20 cellular contexts compared by ENCODE assay signal in the genomic region with DNA sequence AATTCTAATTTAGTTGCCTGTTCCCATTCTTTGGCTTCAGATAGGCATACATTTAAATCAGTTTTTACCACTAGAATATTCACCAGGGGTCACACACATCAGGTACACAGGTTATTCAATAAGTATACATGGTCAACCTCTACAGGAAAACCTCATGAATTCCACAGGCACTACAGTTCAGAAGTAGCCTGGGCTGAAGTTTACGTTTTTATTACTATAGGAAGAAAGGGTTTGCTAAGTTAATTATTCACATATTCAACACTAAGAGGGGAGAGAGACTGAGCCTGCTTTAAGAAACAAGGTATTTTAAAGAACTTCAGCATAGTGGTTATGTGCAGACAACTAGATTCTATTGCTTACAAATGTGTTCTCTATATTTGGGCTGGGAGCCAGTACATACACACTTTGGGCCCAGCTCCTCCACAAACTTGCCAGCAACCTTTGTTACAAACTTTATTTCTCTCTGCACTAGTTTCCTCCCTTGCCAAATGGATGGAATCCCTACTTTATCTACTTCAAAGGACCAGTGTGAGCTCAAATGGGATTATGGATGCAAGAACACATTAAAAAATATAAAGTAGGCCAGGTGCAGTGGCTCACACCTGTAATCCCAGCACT. TPM values are rescaled to one million over a fixed set of nuclear protein-coding genes. Genes with fewer than 3 reads are reported as not detected.
A peak's percentile ranks its signal among the peaks of the same experiment; 100 is the strongest.
DNase-seq lines count a peak whose midpoint lies in the region; ATAC-seq and TF ChIP-seq lines count a peak whose summit lies in the region.
"Had no signal": no experiment of that assay in that cellular context is flagged by ENCODE, and none has a peak within 500 bp of the region (broad histone marks: within the 10 kb centered on the region; RNA-seq: fewer than 3 reads in every experiment).

No MANE protein-coding gene starts in this region.

- H3K36me3 Mint-ChIP-seq in activated T-cell treated with anti-CD3 and anti-CD28 coated beads, Interleukin-2, amount 50 U/mL, for 72 hours (ENCODE audit: insufficient read depth in 2 of 2) = peaks cover 2 to 17% of the 10 kb centered on the region in 2 donors
- H3K36me3 Mint-ChIP-seq in mesothelial cell of epicardium = peaks cover 13% of the 10 kb centered on the region
- peaks cover 95% of the 10 kb centered on the region for H3K36me3 Mint-ChIP-seq in stimulated activated effector memory CD8-positive, alpha-beta T cell treated with anti-CD3 and anti-CD28 coated beads, Interleukin-12 subunit alpha, Interleukin-12 subunit beta, amount 100 ng/mL, for 72 hours

- POLR2A ChIA-PET in GM10248 (lab: Yijun Ruan, JAX) = interaction anchor here (0.6 kb wide), 1 partner anchor 9 kb away, joined by 3 read pairs; no protein-coding TSS in a partner anchor

- H3K27me3 Mint-ChIP-seq in activated T-cell treated with anti-CD3 and anti-CD28 coated beads, Interleukin-2, amount 50 U/mL, for 72 hours (ENCODE audit: low read depth) = no peaks in the 10 kb centered on the region
- no peaks in the 10 kb centered on the region for H3K27me3 Mint-ChIP-seq in mesothelial cell of epicardium (ENCODE audit: low read depth)

- H3K4me1 Mint-ChIP-seq in activated T-cell treated with anti-CD3 and anti-CD28 coated beads, Interleukin-2, amount 50 U/mL, for 72 hours (ENCODE audit: low read depth) = peaks cover 33% of the 10 kb centered on the region
- peaks cover 4% of the 10 kb centered on the region for H3K4me1 Mint-ChIP-seq in mesothelial cell of epicardium
- H3K4me1 Mint-ChIP-seq in stimulated activated effector memory CD8-positive, alpha-beta T cell treated with anti-CD3 and anti-CD28 coated beads, Interleukin-12 subunit alpha, Interleukin-12 subunit beta, amount 100 ng/mL, for 72 hours = peaks cover 28% of the 10 kb centered on the region

- no peak overlapping the region for H3K4me3 ChIP-seq in coronary artery
- H3K4me3 ChIP-seq: esophagus squamous epithelium, vagina had no signal

- H3K4me3 Mint-ChIP-seq in activated T-cell treated with anti-CD3 and anti-CD28 coated beads, Interleukin-2, amount 50 U/mL, for 72 hours = no peak overlapping the region
- no peak overlapping the region for H3K4me3 Mint-ChIP-seq in mesothelial cell of epicardium
- no peak overlapping the region for H3K4me3 Mint-ChIP-seq in stimulated activated effector memory CD8-positive, alpha-beta T cell treated with anti-CD3 and anti-CD28 coated beads, Interleukin-12 subunit alpha, Interleukin-12 subunit beta, amount 100 ng/mL, for 72 hours
- H3K4me3 Mint-ChIP-seq: T-helper 1 cell treated with Interleukin-12 subunit alpha and Interleukin-12 subunit beta and Interleukin-4 antibody, amounts not matched to agents 30 μg/mL and 1 μg/mL, for 36 hours had no signal

- H3K27ac Mint-ChIP-seq in activated T-cell treated with anti-CD3 and anti-CD28 coated beads, Interleukin-2, amount 50 U/mL, for 72 hours = peak overlapping the region; percentile 72
- peak overlapping the region; percentile 40 for H3K27ac Mint-ChIP-seq in mesothelial cell of epicardium
- peak overlapping the region; percentile 44 for H3K27ac Mint-ChIP-seq in stimulated activated effector memory CD8-positive, alpha-beta T cell treated with anti-CD3 and anti-CD28 coated beads, Interleukin-12 subunit alpha, Interleukin-12 subunit beta, amount 100 ng/mL, for 72 hours
- H3K27ac Mint-ChIP-seq: activated T-helper 2 cell treated with anti-CD3 and anti-CD28 coated beads, Interferon-gamma antibody, Interleukin-2, Interleukin-4, amounts not matched to agents 10 μg/mL and 5 μg/mL and 100 μg/mL, durations not matched to agents 14 hours and 24 hours and 36 hours; T-helper 1 cell treated with Interleukin-12 subunit alpha and Interleukin-12 subunit beta and Interleukin-4 antibody, amounts not matched to agents 30 μg/mL and 1 μg/mL, for 36 hours had no signal

- no peaks in the 10 kb centered on the region for H3K9me3 Mint-ChIP-seq in activated T-cell treated with anti-CD3 and anti-CD28 coated beads, Interleukin-2, amount 50 U/mL, for 72 hours
- H3K9me3 Mint-ChIP-seq in mesothelial cell of epicardium = no peaks in the 10 kb centered on the region
- H3K9me3 Mint-ChIP-seq in stimulated activated effector memory CD8-positive, alpha-beta T cell treated with anti-CD3 and anti-CD28 coated beads, Interleukin-12 subunit alpha, Interleukin-12 subunit beta, amount 100 ng/mL, for 72 hours = no peaks in the 10 kb centered on the region
- H3K9me3 Mint-ChIP-seq: activated T-helper 2 cell treated with anti-CD3 and anti-CD28 coated beads, Interferon-gamma antibody, Interleukin-2, Interleukin-4, amounts not matched to agents 10 μg/mL and 5 μg/mL and 100 μg/mL, durations not matched to agents 14 hours and 24 hours and 36 hours; T-helper 1 cell treated with Interleukin-12 subunit alpha and Interleukin-12 subunit beta and Interleukin-4 antibody, amounts not matched to agents 30 μg/mL and 1 μg/mL, for 36 hours had no signal

- no peak for TF ChIP-seq CTCF in VCaP (conservative IDR thresholded peaks at IDR 0.05)
- TF ChIP-seq CTCF in mesothelial cell of epicardium (IDR thresholded peaks at IDR 0.05; ENCODE audit: unreplicated experiment) = no peak
- no peak for TF ChIP-seq CTCF in GM10248 (IDR thresholded peaks at IDR 0.05; ENCODE audit: control extremely low read depth, extremely low read depth, low read depth, missing control alignments)
- TF ChIP-seq CTCF in coronary artery (IDR thresholded peaks at IDR 0.05) = no peak

- no peak for ATAC-seq in activated T-cell treated with anti-CD3 and anti-CD28 coated beads, Interleukin-2, amount 50 U/mL, for 72 hours (replicated peaks in 1 of 2)
- no peak for ATAC-seq in stimulated activated effector memory CD8-positive, alpha-beta T cell treated with anti-CD3 and anti-CD28 coated beads, Interleukin-12 subunit alpha, Interleukin-12 subunit beta, amount 100 ng/mL, for 72 hours
- ATAC-seq: PC-3 had no signal

- H3K27ac ChIP-seq in VCaP (peak overlapping the region; percentile 25), coronary artery (no peak overlapping the region)
- H3K27ac ChIP-seq: vagina, WERI-Rb-1 had no signal

- CTCF ChIA-PET in GM10248 (lab: Yijun Ruan, JAX) = interaction anchor here (1.6 to 14.3 kb wide), 7 partner anchors 7 to 401 kb away, joined by 4 to 159 read pairs (median 21); no protein-coding TSS in a partner anchor

- DNase-seq in activated T-cell treated with anti-CD3 and anti-CD28 coated beads, Interleukin-2, amount 50 U/mL, for 72 hours = no peak
- DNase-seq in activated T-cell treated with anti-CD3 and anti-CD28 coated beads for 4 hours (no peak), mesothelial cell of epicardium (ENCODE audit: low spot score in 2 of 2, unreplicated experiment in 2 of 2) (no peak), GM10248 (ENCODE audit: extremely low spot score) (no peak), coronary artery (ENCODE audit: low spot score) (no peak), HuH-7.5 (ENCODE audit: low spot score) (no peak)
- no peak for DNase-seq in stimulated activated effector memory CD8-positive, alpha-beta T cell treated with anti-CD3 and anti-CD28 coated beads, Interleukin-12 subunit alpha, Interleukin-12 subunit beta, amount 100 ng/mL, for 72 hours (ENCODE audit: low spot score in 2 of 2)
- DNase-seq: amniotic stem cell; C1 segment of cervical spinal cord; DMS153; esophagus squamous epithelium; NCI-H1436 treated with DMSO at 0.1 percent for 48 hours; PC-3; SIG-M5; stimulated activated CD4-positive, alpha-beta T cell treated with anti-CD3 and anti-CD28 coated beads, Interleukin-1b, Interleukin-23, amount 100 ng/mL, for 48 hours; WERI-Rb-1 had no signal

RNA-seq across cellular contexts. Expression of gene IL18BP, which starts 31.8 kb away (rescaled TPM):
- total RNA-seq in activated T-cell treated with anti-CD3 and anti-CD28 coated beads, Interleukin-2, amount 50 U/mL, for 72 hours = 10 to 100 TPM; 16.7 to 19.0 TPM
- 18.4 to 20.9 TPM (median 18.6 TPM) in 3 replicates for total RNA-seq in mesothelial cell of epicardium

RNA-seq across cellular contexts. Expression of gene NUMA1, which starts 49.8 kb away (rescaled TPM):
- total RNA-seq in activated T-cell treated with anti-CD3 and anti-CD28 coated beads, Interleukin-2, amount 50 U/mL, for 72 hours = 100 to 1,000 TPM; 156 to 163 TPM
- total RNA-seq in mesothelial cell of epicardium = 317 to 334 TPM (median 327 TPM) in 3 replicates

RNA-seq across cellular contexts. Expression of gene LRRC51, which starts 50.1 kb away (rescaled TPM):
- total RNA-seq in activated T-cell treated with anti-CD3 and anti-CD28 coated beads, Interleukin-2, amount 50 U/mL, for 72 hours = 1 to 10 TPM; 4.6 to 6.3 TPM
- total RNA-seq in mesothelial cell of epicardium = 3.0 to 5.2 TPM (median 4.3 TPM) in 3 replicates
